ENCODE assay signal across 14 cellular contexts in the genomic region with DNA sequence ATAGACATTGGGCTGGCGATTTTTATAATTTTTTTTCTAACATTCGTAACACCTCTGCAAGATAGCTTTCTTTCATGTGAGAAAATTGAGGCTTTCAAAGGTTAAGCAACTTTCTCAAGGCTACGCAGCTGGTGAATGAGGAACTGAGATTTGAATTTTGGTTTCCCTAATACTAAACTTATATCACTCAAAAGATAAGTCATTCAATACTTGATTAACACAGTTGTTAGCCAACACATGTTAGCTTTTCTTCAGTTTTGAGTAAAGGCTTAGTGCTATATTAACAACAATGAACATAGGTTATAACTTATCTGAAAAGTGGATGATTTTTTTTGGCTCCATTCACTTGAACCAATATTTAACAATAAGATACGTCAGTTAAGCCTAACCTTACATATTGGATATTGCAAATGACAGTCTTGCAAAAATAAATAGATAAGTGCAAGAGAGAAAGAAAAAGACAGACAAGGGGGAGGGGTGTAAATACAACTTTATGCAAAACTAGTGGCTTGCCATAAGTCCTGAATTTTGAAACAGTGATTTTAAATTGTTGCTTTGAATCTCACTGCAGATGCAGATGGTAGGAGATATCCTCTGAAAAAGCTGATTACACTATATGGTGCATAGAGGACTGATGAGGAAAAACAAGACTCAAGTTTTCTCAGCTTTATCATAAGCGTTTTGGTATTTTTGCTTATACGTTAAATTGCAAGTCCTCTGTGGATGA. TPM values are rescaled to one million over a fixed set of nuclear protein-coding genes. Genes with fewer than 3 reads are reported as not detected.
DNase-seq lines count a peak whose midpoint lies in the region; ATAC-seq lines count a peak whose summit lies in the region.
"Had no signal": no experiment of that assay in that cellular context is flagged by ENCODE, and none has a peak within 500 bp of the region (broad histone marks: within the 10 kb centered on the region; RNA-seq: fewer than 3 reads in every experiment).

No MANE protein-coding gene starts in this region.

- ATAC-seq in GM18520 (IDR thresholded peaks at IDR 0.05; ENCODE audit: unreplicated experiment) = peak; percentile 87
- peak; percentile 91 for ATAC-seq in GM21447 (IDR thresholded peaks at IDR 0.05; ENCODE audit: unreplicated experiment)
- ATAC-seq in HG02981 (IDR thresholded peaks at IDR 0.05; ENCODE audit: unreplicated experiment) = peak; percentile 88
- peak; percentile 87 for ATAC-seq in HG03575 (IDR thresholded peaks at IDR 0.05; ENCODE audit: extremely low read depth, insufficient number of reproducible peaks, low FRiP score, unreplicated experiment)

- DNase-seq in H4 (ENCODE audit: low spot score) (no peak), activated T-cell treated with anti-CD3 and anti-CD28 coated beads for 4 hours (no peak), NCI-H1092 (lab: John Stamatoyannopoulos, UW) (no peak), midbrain (lab: John Stamatoyannopoulos, UW) (no peak)
- DNase-seq: BE2C, EL, endodermal cell, H9, NCI-H2171 treated with DMSO at 0.1 percent for 48 hours, uterus had no signal

RNA-seq across cellular contexts. Expression of gene GPM6A, which starts 11.1 kb away (rescaled TPM):
- 3.8 and 4.4 TPM in 2 replicates for total RNA-seq in H4 (2014; rRNA removed; shearing (Covaris generic))
